ENCODE assay signal across 17 cellular contexts in the genomic region with DNA sequence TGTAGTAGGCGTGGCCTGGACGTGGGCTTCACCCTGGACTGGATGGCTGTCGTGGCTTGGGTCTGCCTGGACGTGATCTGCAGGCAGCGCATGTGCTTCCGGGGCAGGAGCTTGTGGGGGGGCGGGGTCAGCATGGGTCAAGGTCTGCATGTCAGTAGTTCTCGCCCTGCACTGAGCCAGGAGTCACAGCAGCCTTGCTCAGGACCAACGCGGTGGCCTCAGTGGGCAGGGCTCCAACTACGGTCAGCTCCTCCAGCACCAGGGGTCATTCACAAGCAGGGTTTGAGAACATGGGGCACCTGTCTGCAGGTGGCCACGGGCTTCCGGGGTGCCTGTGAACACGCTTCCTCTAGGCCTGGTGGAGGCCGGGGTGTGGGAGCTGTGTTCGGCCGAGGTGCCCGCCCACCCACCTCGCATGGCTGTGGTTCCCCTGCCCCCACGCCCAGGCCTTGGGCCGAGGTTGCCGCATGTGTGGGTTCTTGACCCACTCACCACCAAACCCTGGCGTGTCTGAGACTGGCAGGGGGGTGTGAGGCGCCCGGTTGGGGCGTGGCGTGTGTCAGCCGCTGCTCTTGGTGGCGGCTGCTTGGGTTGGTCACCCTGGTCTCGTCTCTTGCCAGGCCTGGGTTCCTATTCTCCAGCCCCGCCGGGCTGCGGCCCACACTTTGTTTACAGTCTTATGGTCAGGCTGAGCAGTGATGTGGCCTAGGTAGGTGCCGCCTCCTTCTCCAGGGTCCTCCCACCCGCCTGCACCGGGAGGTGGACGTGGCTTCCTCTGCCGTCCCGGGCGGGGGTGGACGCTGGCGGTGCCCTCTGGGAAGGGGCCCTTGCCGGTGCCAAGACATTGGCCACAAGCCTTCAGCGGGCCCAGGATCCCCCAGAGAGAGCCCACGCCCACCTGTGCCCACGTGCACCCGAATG. TPM values are rescaled to one million over a fixed set of nuclear protein-coding genes. Genes with fewer than 3 reads are reported as not detected.
DNase-seq lines count a peak whose midpoint lies in the region; ATAC-seq and TF ChIP-seq lines count a peak whose summit lies in the region.
"Had no signal": no experiment of that assay in that cellular context is flagged by ENCODE, and none has a peak within 500 bp of the region (broad histone marks: within the 10 kb centered on the region; RNA-seq: fewer than 3 reads in every experiment).

No MANE protein-coding gene starts in this region.

- H2BK12ac ChIP-seq in neuronal stem cell (ENCODE audit: low read length), result no peak overlapping the region

- H3K79me1 ChIP-seq in neuronal stem cell (ENCODE audit: low read depth, low read length), result peaks cover 15% of the 10 kb centered on the region

- no peaks in the 10 kb centered on the region for H3K9me3 ChIP-seq in right cardiac atrium (ENCODE audit: control insufficient read depth, low read length)
- no peaks in the 10 kb centered on the region for H3K9me3 ChIP-seq in left ventricle myocardium inferior (replicated peaks)
- H3K9me3 ChIP-seq in neuronal stem cell (replicated peaks in 1 of 2; ENCODE audit: control insufficient read depth in 2 of 2, insufficient read depth in 1 of 2, low read depth in 1 of 2, low read length in 2 of 2), result no peaks in the 10 kb centered on the region

- no peak overlapping the region for H3K23ac ChIP-seq in neuronal stem cell (ENCODE audit: low read depth, low read length, poor library complexity)

- no peaks in the 10 kb centered on the region for H3K27me3 ChIP-seq in right cardiac atrium (ENCODE audit: control insufficient read depth, insufficient read depth)
- no peaks in the 10 kb centered on the region for H3K27me3 ChIP-seq in left ventricle myocardium inferior (ENCODE audit: low read depth)
- H3K27me3 ChIP-seq in neuronal stem cell (ENCODE audit: control insufficient read depth in 3 of 3, insufficient read depth in 3 of 3, low read depth in 1 of 3, low read length in 3 of 3), result no peaks in the 10 kb centered on the region

- intact Hi-C loops in right cardiac atrium (cut with DNase I) (no loop called here), left ventricle myocardium inferior (cut with micrococcal nuclease) (no loop called here)

- no peak overlapping the region for H3K4me2 ChIP-seq in neuronal stem cell (ENCODE audit: insufficient read depth, low read length, poor library complexity, severe bottlenecking)
- H3K4me2 ChIP-seq: KMS-11 had no signal

- H4K8ac ChIP-seq in neuronal stem cell (ENCODE audit: low read depth, low read length), result no peak overlapping the region

- H3K4me1 ChIP-seq in right cardiac atrium (ENCODE audit: control insufficient read depth, insufficient read depth, low read length), result no peaks in the 10 kb centered on the region
- peaks cover 33% of the 10 kb centered on the region for H3K4me1 ChIP-seq in left ventricle myocardium inferior
- H3K4me1 ChIP-seq in neuronal stem cell (ENCODE audit: control insufficient read depth in 2 of 2, insufficient read depth in 1 of 2, low read depth in 1 of 2, low read length in 2 of 2), result no peaks in the 10 kb centered on the region

- DNase-seq in right cardiac atrium (peak in 2 of 3 donors; percentile 61 to 63), left ventricle myocardium inferior (no peak), neuronal stem cell (ENCODE audit: low spot score) (no peak)
- DNase-seq in stimulated activated naive CD8-positive, alpha-beta T cell treated with anti-CD3 and anti-CD28 coated beads, Interleukin-15, Interleukin-2, amounts not matched to agents 100 U/mL and 50 U/mL, for 24 hours, result no peak
- DNase-seq: COR-L47, DMS 273 treated with DMSO at 0.1 percent for 48 hours, DND-41, HFFc6, NCI-H1436, NCI-H1930, NCI-H226, NCI-H524, PC-3, RPMI8226, SIG-M5 had no signal

- H3K27ac ChIP-seq in right cardiac atrium (ENCODE audit: low read length) (no peak overlapping the region), left ventricle myocardium inferior (replicated peaks) (no peak overlapping the region), neuronal stem cell (replicated peaks; ENCODE audit: low read length) (no peak overlapping the region)
- H3K27ac ChIP-seq: KMS-11 had no signal

- no peak overlapping the region for H3K4ac ChIP-seq in neuronal stem cell (ENCODE audit: low read length)

- no peak overlapping the region for H2BK15ac ChIP-seq in neuronal stem cell (ENCODE audit: low read length)

- ATAC-seq in right cardiac atrium, result no peak
- ATAC-seq in stimulated activated naive CD8-positive, alpha-beta T cell treated with anti-CD3 and anti-CD28 coated beads, Interleukin-15, Interleukin-2, amounts not matched to agents 100 U/mL and 50 U/mL, for 24 hours, result no peak
- ATAC-seq: PC-3, SK-N-SH treated with all-trans-retinoic acid at 6 μM for 48 hours had no signal

- no peak overlapping the region for H2AFZ ChIP-seq in neuronal stem cell (ENCODE audit: low read length)

- peak overlapping the region; percentile 44 for H3K9ac ChIP-seq in neuronal stem cell (ENCODE audit: low read depth, low read length, poor library complexity)
- H3K9ac ChIP-seq: KMS-11 had no signal

- 87% methylated on average over 47 of the region's 47 CpGs for WGBS in right cardiac atrium
- WGBS in neuronal stem cell (ENCODE audit: extremely low coverage in 2 of 2, insufficient read length in 2 of 2, insufficient replicate concordance in 1 of 2), 2 donors, result no CpG with 5 or more reads among the region's 47 CpGs

- H2BK5ac ChIP-seq in neuronal stem cell (ENCODE audit: low read length), result peak overlapping the region; percentile 24

- TF ChIP-seq CTCF in left ventricle myocardium inferior (IDR thresholded peaks at IDR 0.05; ENCODE audit: borderline replicate concordance), result no peak

- no peak overlapping the region for H2AK5ac ChIP-seq in neuronal stem cell (ENCODE audit: low read depth, low read length)

- H4K91ac ChIP-seq in neuronal stem cell (ENCODE audit: low read depth, low read length, poor library complexity), result no peak overlapping the region

- H3K36me3 ChIP-seq in left ventricle myocardium inferior (peaks cover 73% of the 10 kb centered on the region), neuronal stem cell (replicated peaks in 1 of 2; ENCODE audit: control insufficient read depth in 2 of 2, insufficient read depth in 2 of 2, low read length in 2 of 2) (peaks cover 49 to 67% of the 10 kb centered on the region in 2 donors)

- no peak overlapping the region for H3K4me3 ChIP-seq in right cardiac atrium (ENCODE audit: low read length)
- no peak overlapping the region for H3K4me3 ChIP-seq in left ventricle myocardium inferior
- H3K4me3 ChIP-seq in neuronal stem cell (ENCODE audit: low read length in 2 of 2), result peak overlapping the region in 1 of 2 donors; percentile 32

- H3K14ac ChIP-seq in neuronal stem cell (ENCODE audit: low read length), result no peak overlapping the region

- H3K18ac ChIP-seq in neuronal stem cell (ENCODE audit: low read length), result no peak overlapping the region

- no peak overlapping the region for H2BK120ac ChIP-seq in neuronal stem cell (ENCODE audit: low read depth, low read length)

RNA-seq across cellular contexts. Expression of gene RPS15, which starts 4.8 kb away (rescaled TPM):
- total RNA-seq in right cardiac atrium (100 to 1,000 TPM; 635 to 772 (median 696) TPM), left ventricle myocardium inferior (588 TPM)
- 1,857 TPM for polyA plus RNA-seq in right cardiac atrium
- 3,965 TPM for polyA plus RNA-seq in neuronal stem cell (2013, experiment 1 of 2)
- polyA plus RNA-seq in neuronal stem cell (2013, experiment 2 of 2), result 3,732 TPM

RNA-seq across cellular contexts. Expression of gene APC2, which starts 16.5 kb away (rescaled TPM):
- total RNA-seq in right cardiac atrium (under 1 TPM; 0.45 to 0.88 (median 0.68) TPM), left ventricle myocardium inferior (0.22 TPM)
- polyA plus RNA-seq in right cardiac atrium, result 0.61 TPM
- 3.4 TPM for polyA plus RNA-seq in neuronal stem cell (2013, experiment 1 of 2)
- polyA plus RNA-seq in neuronal stem cell (2013, experiment 2 of 2), result 3.9 TPM

RNA-seq across cellular contexts. Expression of gene DAZAP1, which starts 26.0 kb away (rescaled TPM):
- 10 to 100 TPM; 78.7 to 92.1 (median 85.0) TPM for total RNA-seq in right cardiac atrium
- polyA plus RNA-seq in right cardiac atrium, result 65.3 TPM
- total RNA-seq in left ventricle myocardium inferior, result 81.8 TPM
- 124 TPM for polyA plus RNA-seq in neuronal stem cell (2013, experiment 1 of 2)
- polyA plus RNA-seq in neuronal stem cell (2013, experiment 2 of 2), result 126 TPM

RNA-seq across cellular contexts. Expression of gene GAMT, which starts 32.0 kb away (rescaled TPM):
- total RNA-seq in right cardiac atrium (10 to 100 TPM; 49.2 to 76.2 (median 66.4) TPM), left ventricle myocardium inferior (77.0 TPM)
- polyA plus RNA-seq in right cardiac atrium, result 124 TPM
- 41.6 TPM for polyA plus RNA-seq in neuronal stem cell (2013, experiment 1 of 2)
- 42.6 TPM for polyA plus RNA-seq in neuronal stem cell (2013, experiment 2 of 2)

RNA-seq across cellular contexts. Expression of gene C19orf25, which starts 45.6 kb away (rescaled TPM):
- total RNA-seq in right cardiac atrium (10 to 100 TPM; 14.4 to 19.2 (median 18.1) TPM), left ventricle myocardium inferior (16.1 TPM)
- 23.6 TPM for polyA plus RNA-seq in right cardiac atrium
- 22.9 TPM for polyA plus RNA-seq in neuronal stem cell (2013, experiment 1 of 2)
- 21.4 TPM for polyA plus RNA-seq in neuronal stem cell (2013, experiment 2 of 2)

Comparison
In these comparisons a context has a peak if more than half of its experiments do, and no peak if none do; other contexts are left out.
1. DNase-seq: peak in right cardiac atrium (2 of 3); none in left ventricle myocardium inferior (single experiment), neuronal stem cell (single experiment) and stimulated activated naive CD8-positive, alpha-beta T cell treated with anti-CD3 and anti-CD28 coated beads, Interleukin-15, Interleukin-2, amounts not matched to agents 100 U/mL and 50 U/mL, for 24 hours (single experiment).